Comparison of ENCODE assay signal across 8 cellular contexts in the genomic region with DNA sequence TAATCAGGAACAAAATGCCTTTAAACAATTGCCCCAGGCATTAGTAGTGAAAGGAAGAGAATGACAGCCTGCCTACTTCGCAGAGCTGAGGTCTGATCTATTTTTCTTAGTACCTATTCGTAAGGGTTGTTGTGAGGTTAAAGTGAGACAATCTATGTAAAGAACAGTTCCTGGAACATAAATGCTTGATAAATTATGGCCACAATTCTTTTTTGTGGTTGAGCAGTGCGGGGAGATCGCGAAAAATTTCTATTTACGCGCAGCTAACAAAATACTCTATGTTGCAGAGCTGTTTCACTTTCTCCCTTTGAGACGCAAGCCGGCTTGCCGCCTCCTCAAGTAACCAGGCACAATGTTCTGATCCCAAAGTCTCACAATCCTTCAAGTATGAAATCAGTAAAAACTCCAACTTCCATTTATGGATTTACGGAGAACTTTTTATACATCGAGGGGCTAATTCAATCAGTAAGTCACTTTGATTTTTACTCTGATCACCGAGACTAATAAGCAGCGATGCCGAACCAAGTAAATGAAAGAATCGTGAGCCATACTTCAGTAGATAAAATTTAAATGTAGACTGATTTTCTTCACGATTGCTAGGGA. TPM values are rescaled to one million over a fixed set of nuclear protein-coding genes. Genes with fewer than 3 reads are reported as not detected.
DNase-seq lines count a peak whose midpoint lies in the region; ATAC-seq, FAIRE-seq and TF ChIP-seq lines count a peak whose summit lies in the region.

No MANE protein-coding gene starts in this region.

- TF ChIP-seq CTCF in kidney epithelial cell (IDR thresholded peaks at IDR 0.05; ENCODE audit: insufficient read depth, low read length, poor library complexity, severe bottlenecking), result no peak

- no peak for TF ChIP-seq POLR2A in GM12892 (IDR thresholded peaks at IDR 0.05; ENCODE audit: low read depth, low read length)

- peak overlapping the region; percentile 73 for H3K4me3 ChIP-seq in kidney epithelial cell (ENCODE audit: low read depth, low read length)

- peak; percentile 19 for DNase-seq in GM12892 (ENCODE audit: insufficient read length)
- peak; percentile 39 for DNase-seq in MV-4-11 (lab: John Stamatoyannopoulos, UW)
- DNase-seq in activated CD4-positive, CD25-positive, alpha-beta regulatory T cell (lab: John Stamatoyannopoulos, UW), result peak; percentile 6 to 46 (median 23)
- peak; percentile 79 for DNase-seq in central memory CD4-positive, alpha-beta T cell
- DNase-seq in kidney epithelial cell (ENCODE audit: low read depth), result no peak
- peak; percentile 24 to 39 for DNase-seq in stimulated activated CD4-positive, alpha-beta T cell treated with anti-CD3 and anti-CD28 coated beads, Interleukin-1b, Interleukin-23, amount 100 ng/mL, for 4 hours (ENCODE audit: low read depth in 2 of 2)
- no peak for DNase-seq in HuH-7 (ENCODE audit: low spot score)

- ATAC-seq in GM19397 (IDR thresholded peaks at IDR 0.05; ENCODE audit: unreplicated experiment), result no peak

- FAIRE-seq in GM12892 (lab: Jason Lieb, UNC), result peak; percentile 80

- no peaks in the 10 kb centered on the region for H3K36me3 ChIP-seq in kidney epithelial cell (ENCODE audit: control insufficient read depth, insufficient read depth, low read length)

- no peaks in the 10 kb centered on the region for H3K27me3 ChIP-seq in kidney epithelial cell (ENCODE audit: control insufficient read depth, insufficient read depth, low read length)

RNA-seq across cellular contexts. Expression of gene PNRC1, which starts 0.8 kb away (rescaled TPM):
- 51.4 TPM for polyA plus RNA-seq in GM12892 (2012; ENCODE audit: missing spikeins)
- 59.8 and 63.4 TPM in 2 replicates for total RNA-seq in kidney epithelial cell

RNA-seq across cellular contexts. Expression of gene SRSF12, which starts 38.2 kb away (rescaled TPM):
- 1.5 TPM for polyA plus RNA-seq in GM12892 (2012; ENCODE audit: missing spikeins)
- 8.3 and 10.1 TPM in 2 replicates for total RNA-seq in kidney epithelial cell

Comparison
In these comparisons a context has a peak if more than half of its experiments do, and no peak if none do; other contexts are left out.
1. DNase-seq: peak in GM12892 (single experiment), MV-4-11 (single experiment), activated CD4-positive, CD25-positive, alpha-beta regulatory T cell (4 of 4), central memory CD4-positive, alpha-beta T cell (single experiment) and stimulated activated CD4-positive, alpha-beta T cell treated with anti-CD3 and anti-CD28 coated beads, Interleukin-1b, Interleukin-23, amount 100 ng/mL, for 4 hours (2 of 2); none in kidney epithelial cell (single experiment) and HuH-7 (single experiment).